In genomic region chr15:55254916-55255679, GRCh38 we compare ENCODE assay signal across 9 cellular contexts. TPM values are rescaled to one million over a fixed set of nuclear protein-coding genes. Genes with fewer than 3 reads are reported as not detected.
A peak's percentile ranks its signal among the peaks of the same experiment; 100 is the strongest.
DNase-seq lines count a peak whose midpoint lies in the region; ATAC-seq, FAIRE-seq and TF ChIP-seq lines count a peak whose summit lies in the region.
"Had no signal": no experiment of that assay in that cellular context is flagged by ENCODE, and none has a peak within 500 bp of the region (broad histone marks: within the 10 kb centered on the region; RNA-seq: fewer than 3 reads in every experiment).

No MANE protein-coding gene starts in this region.

- H3K4me3 ChIP-seq in muscle layer of duodenum (ENCODE audit: low read depth in 1 of 2, low read length in 2 of 2) = peak overlapping the region; percentile 6 to 55
- H3K4me3 ChIP-seq in gastroesophageal sphincter = no peak overlapping the region

- H3K27ac ChIP-seq in muscle layer of duodenum (ENCODE audit: low read length) (peak overlapping the region; percentile 28), gastroesophageal sphincter (no peak overlapping the region)

- H3K9me3 ChIP-seq in muscle layer of duodenum (ENCODE audit: control insufficient read depth in 1 of 2, low read length in 2 of 2) (no peaks in the 10 kb centered on the region), gastroesophageal sphincter (no peaks in the 10 kb centered on the region)

- 67 to 79% methylated on average over 2 to 4 of the region's 4 CpGs for WGBS in gastroesophageal sphincter (ENCODE audit: low coverage in 1 of 2), 2 donors

- peaks cover 3 to 11% of the 10 kb centered on the region in 2 donors for H3K4me1 ChIP-seq in muscle layer of duodenum (ENCODE audit: control insufficient read depth in 1 of 2, insufficient read depth in 2 of 2, low read length in 2 of 2)
- H3K4me1 ChIP-seq in gastroesophageal sphincter = peaks cover 0 to 18% (median 0%) of the 10 kb centered on the region in 3 donors

- H3K36me3 ChIP-seq in muscle layer of duodenum (ENCODE audit: control insufficient read depth in 1 of 2, insufficient read depth in 2 of 2, low read length in 2 of 2) = no peaks in the 10 kb centered on the region
- no peaks in the 10 kb centered on the region for H3K36me3 ChIP-seq in gastroesophageal sphincter

- H3K27me3 Mint-ChIP-seq in T-helper 1 cell treated with Interleukin-12 subunit alpha and Interleukin-12 subunit beta and Interleukin-4 antibody, amounts not matched to agents 30 μg/mL and 1 μg/mL, for 36 hours (ENCODE audit: low read depth) = no peaks in the 10 kb centered on the region

- TF ChIP-seq CTCF in gastroesophageal sphincter (IDR thresholded peaks at IDR 0.05) = no peak

- peak overlapping the region; percentile 78 for H3K27ac Mint-ChIP-seq in T-helper 1 cell treated with Interleukin-12 subunit alpha and Interleukin-12 subunit beta and Interleukin-4 antibody, amounts not matched to agents 30 μg/mL and 1 μg/mL, for 36 hours

- no peak for FAIRE-seq in HTR-8/SVneo (lab: Jason Lieb, UNC)

- peaks cover 22% of the 10 kb centered on the region for H3K36me3 Mint-ChIP-seq in T-helper 1 cell treated with Interleukin-12 subunit alpha and Interleukin-12 subunit beta and Interleukin-4 antibody, amounts not matched to agents 30 μg/mL and 1 μg/mL, for 36 hours (ENCODE audit: low read depth)

- TF ChIP-seq POLR2A in gastroesophageal sphincter (IDR thresholded peaks at IDR 0.05) = no peak

- H3K4me3 Mint-ChIP-seq in T-helper 1 cell treated with Interleukin-12 subunit alpha and Interleukin-12 subunit beta and Interleukin-4 antibody, amounts not matched to agents 30 μg/mL and 1 μg/mL, for 36 hours = peak overlapping the region; percentile 79

- H3K4me1 Mint-ChIP-seq in T-helper 1 cell treated with Interleukin-12 subunit alpha and Interleukin-12 subunit beta and Interleukin-4 antibody, amounts not matched to agents 30 μg/mL and 1 μg/mL, for 36 hours (ENCODE audit: low read depth) = peaks cover 68% of the 10 kb centered on the region

- TF ChIP-seq EP300 in gastroesophageal sphincter (IDR thresholded peaks at IDR 0.05) = no peak

- H3K27me3 ChIP-seq in muscle layer of duodenum (ENCODE audit: low read depth, low read length) (no peaks in the 10 kb centered on the region), gastroesophageal sphincter (no peaks in the 10 kb centered on the region)

- no peaks in the 10 kb centered on the region for H3K9me3 Mint-ChIP-seq in T-helper 1 cell treated with Interleukin-12 subunit alpha and Interleukin-12 subunit beta and Interleukin-4 antibody, amounts not matched to agents 30 μg/mL and 1 μg/mL, for 36 hours

- DNase-seq in T1000 (lab: John Stamatoyannopoulos, UW) = no peak
- no peak for DNase-seq in NCI-H345 (lab: John Stamatoyannopoulos, UW)
- no peak for DNase-seq in HTR-8/SVneo (ENCODE audit: insufficient read length, low spot score)
- DNase-seq: Karpas-422 had no signal

- ATAC-seq in GM18867 (IDR thresholded peaks at IDR 0.05; ENCODE audit: unreplicated experiment) (peak; percentile 58), HG02642 (IDR thresholded peaks at IDR 0.05; ENCODE audit: poor library complexity, unreplicated experiment) (peak; percentile 39), gastroesophageal sphincter (no peak)

RNA-seq across cellular contexts. Expression of gene RAB27A, which starts 34.5 kb away (rescaled TPM):
- 10 to 100 TPM; 16.9 to 29.7 (median 21.4) TPM for total RNA-seq in gastroesophageal sphincter

RNA-seq across cellular contexts. Expression of gene RSL24D1, which starts 58.4 kb away (rescaled TPM):
- 100 to 1,000 TPM in 1 of 4 donors, 10 to 100 TPM in 3; 50.1 to 103 (median 83.9) TPM for total RNA-seq in gastroesophageal sphincter

Comparison
In these comparisons a context has a peak if more than half of its experiments do, and no peak if none do; other contexts are left out.
1. H3K4me3 ChIP-seq: peak in muscle layer of duodenum (2 of 2); none in gastroesophageal sphincter (0 of 2).